9 cellular contexts compared by ENCODE assay signal in the genomic region with DNA sequence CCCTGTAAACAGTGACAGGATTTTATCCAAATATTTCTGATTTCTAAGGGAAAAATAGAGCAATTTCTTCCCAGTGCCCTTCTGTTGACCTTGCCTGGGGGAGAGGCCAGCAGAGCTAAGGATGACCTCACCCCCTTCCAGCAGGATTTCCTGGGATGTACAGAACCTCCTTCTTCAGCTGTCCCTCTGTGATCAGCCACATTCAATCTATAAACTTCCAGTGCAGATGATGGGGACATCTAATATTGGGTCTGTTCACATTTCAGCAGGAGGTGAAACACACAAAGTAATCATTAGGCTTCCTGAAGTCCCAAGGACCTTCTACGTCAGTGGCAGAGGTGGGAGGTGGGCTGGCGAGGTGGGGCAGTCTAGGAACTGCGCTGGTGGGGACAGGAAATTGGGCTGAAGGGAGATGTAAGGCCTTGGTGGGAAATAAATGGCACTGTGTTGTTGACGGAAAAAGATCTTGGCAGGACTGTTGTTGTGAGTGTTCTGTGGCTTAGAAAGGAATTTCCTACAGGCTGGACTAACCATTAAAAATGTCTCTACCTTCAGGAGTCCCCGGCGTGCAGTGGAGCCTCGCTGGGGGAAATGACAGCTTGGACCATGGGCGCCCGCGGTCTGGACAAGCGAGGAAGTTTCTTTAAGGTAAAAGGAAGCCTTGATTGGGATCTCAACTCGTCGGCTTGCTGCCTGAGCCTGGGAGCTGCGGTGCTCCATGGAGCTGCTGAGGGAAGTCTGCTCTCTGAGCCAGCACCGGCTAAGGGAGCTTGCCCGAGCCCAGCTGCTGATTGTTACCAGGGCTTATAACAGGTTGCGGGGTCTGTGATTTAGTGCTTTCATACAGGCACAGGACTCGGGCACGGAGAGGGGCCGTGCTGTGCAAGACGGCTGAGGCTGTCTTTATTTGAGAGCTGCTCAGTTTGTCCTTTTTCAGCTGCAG.
DNase-seq lines count a peak whose midpoint lies in the region; ATAC-seq and TF ChIP-seq lines count a peak whose summit lies in the region.
"Had no signal": no experiment of that assay in that cellular context is flagged by ENCODE, and none has a peak within 500 bp of the region (broad histone marks: within the 10 kb centered on the region; RNA-seq: fewer than 3 reads in every experiment).

No MANE protein-coding gene starts in this region.

- no peak overlapping the region for H2BK120ac ChIP-seq in mesendoderm (ENCODE audit: low read depth, low read length)

- H3K9ac ChIP-seq in liver (ENCODE audit: low read depth in 1 of 2, low read length in 2 of 2) = no peak overlapping the region
- H3K9ac ChIP-seq in mesendoderm (ENCODE audit: low read length) = no peak overlapping the region

- no peak overlapping the region for H3K4me3 Mint-ChIP-seq in activated naive CD4-positive, alpha-beta T cell treated with anti-CD3 and anti-CD28 coated beads, Interleukin-2, amount 10 ng/mL, durations not matched to agents 7 days and 5 days

- H3K79me2 ChIP-seq in mesendoderm (ENCODE audit: control insufficient read depth, insufficient read depth, low read length) = no peaks in the 10 kb centered on the region

- peaks cover 14% of the 10 kb centered on the region for H3K27me3 Mint-ChIP-seq in activated naive CD4-positive, alpha-beta T cell treated with anti-CD3 and anti-CD28 coated beads, Interleukin-2, amount 10 ng/mL, durations not matched to agents 7 days and 5 days

- H3K27ac ChIP-seq in liver (ENCODE audit: low read depth in 1 of 2, low read length in 2 of 2) = peak overlapping the region; percentile 34 to 48
- peak overlapping the region; percentile 88 to 89 for H3K27ac ChIP-seq in thoracic aorta
- H3K27ac ChIP-seq in mesendoderm (ENCODE audit: low read depth, low read length) = no peak overlapping the region
- H3K27ac ChIP-seq: HL-60 had no signal

- no peaks in the 10 kb centered on the region for H3K4me1 Mint-ChIP-seq in activated naive CD4-positive, alpha-beta T cell treated with anti-CD3 and anti-CD28 coated beads, Interleukin-2, amount 10 ng/mL, durations not matched to agents 7 days and 5 days

- peak; percentile 63 for DNase-seq in LHCN-M2 (ENCODE audit: low read depth)
- DNase-seq in choroid plexus epithelial cell (ENCODE audit: low read depth) = peak; percentile 93
- DNase-seq in thoracic aorta (ENCODE audit: low spot score) = no peak
- no peak for DNase-seq in activated naive CD4-positive, alpha-beta T cell treated with anti-CD3 and anti-CD28 coated beads, Interleukin-2, amount 10 ng/mL, durations not matched to agents 7 days and 5 days
- DNase-seq in mesendoderm = no peak
- no peak for DNase-seq in ecto neural progenitor cell (ENCODE audit: low spot score)

- TF ChIP-seq RAD21 in liver (IDR thresholded peaks at IDR 0.05) = no peak

- H3K79me1 ChIP-seq in mesendoderm (ENCODE audit: low read length) = no peaks in the 10 kb centered on the region

- no peak overlapping the region for H4K5ac ChIP-seq in mesendoderm (ENCODE audit: low read length)

- CTCF ChIA-PET in activated naive CD4-positive, alpha-beta T cell treated with anti-CD3 and anti-CD28 coated beads, Interleukin-2, amount 10 ng/mL, durations not matched to agents 7 days and 5 days (lab: Charles Lee) = no interaction called here

- H2BK15ac ChIP-seq in mesendoderm (replicated peaks; ENCODE audit: low read depth) = no peak overlapping the region

- H3K4me3 ChIP-seq in choroid plexus epithelial cell (ENCODE audit: low read depth, low read length) = peak overlapping the region; percentile 48
- H3K4me3 ChIP-seq in liver (ENCODE audit: low read depth in 1 of 3, low read length in 3 of 3) = peak overlapping the region in 1 of 3 donors; percentile 23
- H3K4me3 ChIP-seq in thoracic aorta = peak overlapping the region; percentile 68
- no peak overlapping the region for H3K4me3 ChIP-seq in mesendoderm (ENCODE audit: low read length)

- no peak for TF ChIP-seq CTCF in choroid plexus epithelial cell (conservative IDR thresholded peaks at IDR 0.05; ENCODE audit: low read depth, low read length)
- TF ChIP-seq CTCF in liver (IDR thresholded peaks at IDR 0.05; ENCODE audit: low read depth, low read length, missing input control) = no peak
- no peak for TF ChIP-seq CTCF in thoracic aorta (IDR thresholded peaks at IDR 0.05)

- no peak overlapping the region for H3K4ac ChIP-seq in mesendoderm (ENCODE audit: low read depth, low read length)

- H4K8ac ChIP-seq in mesendoderm (ENCODE audit: low read depth, low read length) = no peak overlapping the region

- H2AK5ac ChIP-seq in mesendoderm (ENCODE audit: low read length) = no peak overlapping the region

- no peak overlapping the region for H3K4me2 ChIP-seq in mesendoderm (ENCODE audit: low read length)

- WGBS in liver = 65% methylated on average over 21 of the region's 21 CpGs
- no CpG with 5 or more reads among the region's 21 CpGs for WGBS in mesendoderm (ENCODE audit: extremely low coverage, insufficient coverage, low lambda C conversion rate)

- no peak overlapping the region for H3K18ac ChIP-seq in mesendoderm (ENCODE audit: low read length)

- H3K4me1 ChIP-seq in liver (ENCODE audit: control insufficient read depth in 4 of 4, insufficient read depth in 4 of 4, low read length in 3 of 4) (peaks cover 3 to 43% (median 35%) of the 10 kb centered on the region in 4 donors), thoracic aorta (ENCODE audit: control insufficient read depth in 1 of 2, low read depth in 2 of 2) (peaks cover 39 to 70% of the 10 kb centered on the region in 2 donors), mesendoderm (ENCODE audit: control insufficient read depth, low read depth, low read length) (no peaks in the 10 kb centered on the region)

- H3K23ac ChIP-seq in mesendoderm (ENCODE audit: low read length) = no peak overlapping the region

- H3K27me3 ChIP-seq in liver (ENCODE audit: control insufficient read depth in 4 of 4, insufficient read depth in 4 of 4, low read length in 3 of 4) = no peaks in the 10 kb centered on the region
- no peaks in the 10 kb centered on the region for H3K27me3 ChIP-seq in thoracic aorta (replicated peaks; ENCODE audit: insufficient read depth)
- no peaks in the 10 kb centered on the region for H3K27me3 ChIP-seq in mesendoderm (ENCODE audit: insufficient read depth, low read length, poor library complexity)

- H3K9me3 ChIP-seq in liver (ENCODE audit: control insufficient read depth in 4 of 4, low read length in 3 of 4) (no peaks in the 10 kb centered on the region), thoracic aorta (no peaks in the 10 kb centered on the region)

- peaks cover 0 to 7% (median 2%) of the 10 kb centered on the region in 4 donors for H3K36me3 ChIP-seq in liver (ENCODE audit: control insufficient read depth in 4 of 4, insufficient read depth in 3 of 4, low read depth in 1 of 4, low read length in 3 of 4)
- H3K36me3 ChIP-seq in thoracic aorta = no peaks in the 10 kb centered on the region
- no peaks in the 10 kb centered on the region for H3K36me3 ChIP-seq in mesendoderm (ENCODE audit: control insufficient read depth, insufficient read depth, low read length)

- no peak overlapping the region for H3K27ac Mint-ChIP-seq in activated naive CD4-positive, alpha-beta T cell treated with anti-CD3 and anti-CD28 coated beads, Interleukin-2, amount 10 ng/mL, durations not matched to agents 7 days and 5 days

- H3K9me3 Mint-ChIP-seq in activated naive CD4-positive, alpha-beta T cell treated with anti-CD3 and anti-CD28 coated beads, Interleukin-2, amount 10 ng/mL, durations not matched to agents 7 days and 5 days = no peaks in the 10 kb centered on the region

- ATAC-seq in thoracic aorta (ENCODE audit: insufficient number of reproducible peaks, low FRiP score, low read depth) (peak; percentile 42), HG02763 (IDR thresholded peaks at IDR 0.05; ENCODE audit: unreplicated experiment) (no peak)

- H3K36me3 Mint-ChIP-seq in activated naive CD4-positive, alpha-beta T cell treated with anti-CD3 and anti-CD28 coated beads, Interleukin-2, amount 10 ng/mL, durations not matched to agents 7 days and 5 days = no peaks in the 10 kb centered on the region

- H2BK5ac ChIP-seq in mesendoderm (ENCODE audit: low read length) = no peak overlapping the region

- no peak overlapping the region for H3K56ac ChIP-seq in mesendoderm (ENCODE audit: low read length)

TF ChIP-seq in liver, 16 proteins besides CTCF, POLR2A, EP300 and RAD21:
- TF ChIP-seq JUND (IDR thresholded peaks at IDR 0.05) (peak in 1 of 2 donors; percentile 54), EGR1 (IDR thresholded peaks at IDR 0.05; ENCODE audit: low read depth in 2 of 2) (no peak), NR2F2 (IDR thresholded peaks at IDR 0.05) (peak; percentile 42), TAF1 (conservative IDR thresholded peaks at IDR 0.05) (no peak), RXRA (IDR thresholded peaks at IDR 0.05) (peak in 1 of 2 donors; percentile 14), SP1 (IDR thresholded peaks at IDR 0.05) (no peak)
- TF ChIP-seq, protein P1, sequence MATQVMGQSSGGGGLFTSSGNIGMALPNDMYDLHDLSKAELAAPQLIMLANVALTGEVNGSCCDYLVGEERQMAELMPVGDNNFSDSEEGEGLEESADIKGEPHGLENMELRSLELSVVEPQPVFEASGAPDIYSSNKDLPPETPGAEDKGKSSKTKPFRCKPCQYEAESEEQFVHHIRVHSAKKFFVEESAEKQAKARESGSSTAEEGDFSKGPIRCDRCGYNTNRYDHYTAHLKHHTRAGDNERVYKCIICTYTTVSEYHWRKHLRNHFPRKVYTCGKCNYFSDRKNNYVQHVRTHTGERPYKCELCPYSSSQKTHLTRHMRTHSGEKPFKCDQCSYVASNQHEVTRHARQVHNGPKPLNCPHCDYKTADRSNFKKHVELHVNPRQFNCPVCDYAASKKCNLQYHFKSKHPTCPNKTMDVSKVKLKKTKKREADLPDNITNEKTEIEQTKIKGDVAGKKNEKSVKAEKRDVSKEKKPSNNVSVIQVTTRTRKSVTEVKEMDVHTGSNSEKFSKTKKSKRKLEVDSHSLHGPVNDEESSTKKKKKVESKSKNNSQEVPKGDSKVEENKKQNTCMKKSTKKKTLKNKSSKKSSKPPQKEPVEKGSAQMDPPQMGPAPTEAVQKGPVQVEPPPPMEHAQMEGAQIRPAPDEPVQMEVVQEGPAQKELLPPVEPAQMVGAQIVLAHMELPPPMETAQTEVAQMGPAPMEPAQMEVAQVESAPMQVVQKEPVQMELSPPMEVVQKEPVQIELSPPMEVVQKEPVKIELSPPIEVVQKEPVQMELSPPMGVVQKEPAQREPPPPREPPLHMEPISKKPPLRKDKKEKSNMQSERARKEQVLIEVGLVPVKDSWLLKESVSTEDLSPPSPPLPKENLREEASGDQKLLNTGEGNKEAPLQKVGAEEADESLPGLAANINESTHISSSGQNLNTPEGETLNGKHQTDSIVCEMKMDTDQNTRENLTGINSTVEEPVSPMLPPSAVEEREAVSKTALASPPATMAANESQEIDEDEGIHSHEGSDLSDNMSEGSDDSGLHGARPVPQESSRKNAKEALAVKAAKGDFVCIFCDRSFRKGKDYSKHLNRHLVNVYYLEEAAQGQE (IDR thresholded peaks at IDR 0.05) = no peak

Comparison
In these comparisons a context has a peak if more than half of its experiments do, and no peak if none do; other contexts are left out.
1. DNase-seq: peak in LHCN-M2 (single experiment) and choroid plexus epithelial cell (single experiment); none in thoracic aorta (single experiment), activated naive CD4-positive, alpha-beta T cell treated with anti-CD3 and anti-CD28 coated beads, Interleukin-2, amount 10 ng/mL, durations not matched to agents 7 days and 5 days (single experiment), mesendoderm (single experiment) and ecto neural progenitor cell (single experiment).